ENCODE assay signal across 30 cellular contexts in genomic region chr2:83522891-83523493, GRCh38.
"Had no signal": no experiment of that assay in that cellular context is flagged by ENCODE, and none has a peak within 500 bp of the region (broad histone marks: within the 10 kb centered on the region; RNA-seq: fewer than 3 reads in every experiment).

No MANE protein-coding gene starts in this region.

- H3K36me3 ChIP-seq: ascending aorta, cardiac muscle cell had no signal

- DNase-seq: activated B cell treated with CpG ODN at 0.5 μM for 24 hours; activated CD4-positive, alpha-beta memory T cell treated with anti-CD3 and anti-CD28 coated beads, Interleukin-2, amount 10 ng/mL, durations not matched to agents 7 days and 5 days; activated CD4-positive, alpha-beta T cell treated with anti-CD3 and anti-CD28 coated beads for 4 hours; activated CD4-positive, alpha-beta T cell treated with anti-CD3 and anti-CD28 coated beads, Interleukin-2, amount 10 ng/mL, durations not matched to agents 24 days and 14 days; activated CD4-positive, alpha-beta T cell treated with anti-CD3 and anti-CD28 coated beads, Interleukin-2, amount 50 U/mL, for 1 hour; activated CD4-positive, alpha-beta T cell treated with anti-CD3 and anti-CD28 coated beads, Interleukin-2, amount 50 U/mL, for 4 hours; activated CD4-positive, CD25-positive, alpha-beta regulatory T cell treated with anti-CD3 and anti-CD28 coated beads, Interleukin-2, amount 50 U/mL, for 72 hours; activated CD8-positive, alpha-beta memory T cell treated with anti-CD3 and anti-CD28 coated beads for 24 hours; activated CD8-positive, alpha-beta memory T cell treated with anti-CD3 and anti-CD28 coated beads, Interleukin-2, amount 10 ng/mL, durations not matched to agents 7 days and 5 days; activated CD8-positive, alpha-beta memory T cell treated with anti-CD3 and anti-CD28 coated beads, Interleukin-2, amount 50 U/mL, for 48 hours; activated CD8-positive, alpha-beta T cell treated with anti-CD3 and anti-CD28 coated beads, Interleukin-2, amount 10 ng/mL, durations not matched to agents 7 days and 5 days; activated effector memory CD4-positive, alpha-beta T cell treated with Interleukin-2 at 50 U/mL for 16 hours; activated gamma-delta T cell; activated naive CD4-positive, alpha-beta T cell treated with anti-CD3 and anti-CD28 coated beads, Interleukin-2, amount 10 ng/mL, durations not matched to agents 7 days and 5 days; activated naive CD4-positive, alpha-beta T cell treated with Interleukin-2 at 50 U/mL for 16 hours; activated naive CD8-positive, alpha-beta T cell treated with anti-CD3 and anti-CD28 coated beads, Interleukin-2, amount 10 ng/mL, durations not matched to agents 7 days and 5 days; activated naive CD8-positive, alpha-beta T cell treated with anti-CD3 and anti-CD28 coated beads, Interleukin-2, amount 50 U/mL, for 24 hours; activated T-cell treated with anti-CD3 and anti-CD28 coated beads, Interleukin-2, amount 50 U/mL, for 24 hours; activated T-cell treated with anti-CD3 and anti-CD28 coated beads, Interleukin-2, amount 50 U/mL, for 48 hours; amygdala; anterior cingulate cortex; caudate nucleus; cerebellar nuclear complex; T-helper 2 cell; T-helper 9 cell had no signal

- H3K4me1 ChIP-seq: ascending aorta had no signal

- ATAC-seq: activated CD8-positive, alpha-beta memory T cell treated with anti-CD3 and anti-CD28 coated beads, Interleukin-2, amount 10 ng/mL, durations not matched to agents 7 days and 5 days; activated CD8-positive, alpha-beta T cell treated with anti-CD3 and anti-CD28 coated beads, Interleukin-2, amount 10 ng/mL, durations not matched to agents 7 days and 5 days; activated naive CD8-positive, alpha-beta T cell treated with anti-CD3 and anti-CD28 coated beads, Interleukin-2, amount 50 U/mL, for 24 hours had no signal

- H3K27ac ChIP-seq: ascending aorta, cardiac muscle cell, VCaP had no signal

- H3K27me3 ChIP-seq: ascending aorta, cardiac muscle cell had no signal

- FAIRE-seq: bronchial epithelial cell, TTC549 had no signal

- H3K9me3 ChIP-seq: ascending aorta had no signal

- H3K4me3 ChIP-seq: ascending aorta, cardiac muscle cell had no signal
